ENCODE assay signal across 8 cellular contexts in genomic region chrX:54495814-54496516, GRCh38. TPM values are rescaled to one million over a fixed set of nuclear protein-coding genes. Genes with fewer than 3 reads are reported as not detected.
A peak's percentile ranks its signal among the peaks of the same experiment; 100 is the strongest.
DNase-seq lines count a peak whose midpoint lies in the region; TF ChIP-seq lines count a peak whose summit lies in the region.

TSS of gene FGD1 (minus strand) at chrX:54496234. CDS start at chrX:54495432, 802 bp downstream.

- H3K27me3 ChIP-seq in CD4-positive, alpha-beta memory T cell (ENCODE audit: insufficient read depth, low read length), result no peaks in the 10 kb centered on the region
- H3K27me3 ChIP-seq in rectal smooth muscle tissue (ENCODE audit: control insufficient read depth, insufficient read depth, low read length), result no peaks in the 10 kb centered on the region

- H3K27me3 Mint-ChIP-seq in CD4-positive, alpha-beta memory T cell, result peaks cover 11 to 18% of the 10 kb centered on the region in 2 donors

- intact Hi-C loops in CD4-positive, alpha-beta memory T cell (cut with micrococcal nuclease), result no loop called here

- H3K9me3 ChIP-seq in CD4-positive, alpha-beta memory T cell (ENCODE audit: control insufficient read depth in 1 of 2, low read length in 2 of 2), result no peaks in the 10 kb centered on the region

- H3K4me3 Mint-ChIP-seq in CD4-positive, alpha-beta memory T cell, result peak within 1 kb of the TSS; percentile 55 to 77 (median 74)

- peak within 1 kb of the TSS in 1 of 2 donors; percentile 5 for H3K4me3 ChIP-seq in CD4-positive, alpha-beta memory T cell (ENCODE audit: low read length in 2 of 2)
- H3K4me3 ChIP-seq in astrocyte of the cerebellum (ENCODE audit: low read depth, low read length) (peak within 1 kb of the TSS; percentile 57), rectal smooth muscle tissue (ENCODE audit: low read length) (peak within 1 kb of the TSS; percentile 61)

- no peak within 1 kb of the TSS for H3K27ac ChIP-seq in CD4-positive, alpha-beta memory T cell (ENCODE audit: low read depth, low read length)
- peak within 1 kb of the TSS; percentile 41 for H3K27ac ChIP-seq in rectal smooth muscle tissue (ENCODE audit: low read depth, low read length)

- no peaks in the 10 kb centered on the region for H3K4me1 ChIP-seq in CD4-positive, alpha-beta memory T cell (ENCODE audit: insufficient read depth, low read length)
- no peaks in the 10 kb centered on the region for H3K4me1 ChIP-seq in rectal smooth muscle tissue (ENCODE audit: control insufficient read depth, insufficient read depth, low read length)

- POLR2A ChIA-PET in CD4-positive, alpha-beta memory T cell (lab: Charles Lee; ENCODE audit: partially characterized antibody), result no interaction called here

- in situ Hi-C loops in SK-MEL-5 (cut with HindIII; ENCODE audit: low pct_unique_long_range_greater_than_20kb, low sequenced_read_pairs), result no loop called here
- in situ Hi-C loops in astrocyte of the cerebellum (cut with HindIII; ENCODE audit: low sequenced_read_pairs), result no loop called here

- no peaks in the 10 kb centered on the region for H3K36me3 ChIP-seq in CD4-positive, alpha-beta memory T cell (ENCODE audit: insufficient read depth, low read length)
- no peaks in the 10 kb centered on the region for H3K36me3 ChIP-seq in rectal smooth muscle tissue (ENCODE audit: control insufficient read depth, insufficient read depth, low read length)

- peak in 4 of 5 donors; percentile 2 to 12 (median 10) for DNase-seq in CD4-positive, alpha-beta memory T cell
- peak; percentile 83 for DNase-seq in HuH-7.5 (ENCODE audit: low spot score)
- peak; percentile 62 for DNase-seq in SK-MEL-5 (ENCODE audit: low read depth, low spot score)
- DNase-seq in astrocyte of the cerebellum (ENCODE audit: low read depth), result no peak
- peak; percentile 82 for DNase-seq in hepatic stellate cell (ENCODE audit: low spot score)
- no peak for DNase-seq in foreskin melanocyte
- DNase-seq in NK-92 (lab: John Stamatoyannopoulos, UW; ENCODE audit: unreplicated experiment), result no peak

- peak within 1 kb of the TSS in 1 of 7 donors; percentile 0 for H3K27ac Mint-ChIP-seq in CD4-positive, alpha-beta memory T cell

- CTCF ChIA-PET in CD4-positive, alpha-beta memory T cell (lab: Charles Lee; ENCODE audit: partially characterized antibody), result no interaction called here

- TF ChIP-seq CTCF in astrocyte of the cerebellum (IDR thresholded peaks at IDR 0.05; ENCODE audit: low read depth, low read length, missing control alignments), result no peak

- no peaks in the 10 kb centered on the region for H3K36me3 Mint-ChIP-seq in CD4-positive, alpha-beta memory T cell

- H3K4me1 Mint-ChIP-seq in CD4-positive, alpha-beta memory T cell, result peaks cover 0 to 6% (median 1%) of the 10 kb centered on the region in 4 donors

- no peak within 1 kb of the TSS for H3K9ac ChIP-seq in rectal smooth muscle tissue (ENCODE audit: low read length)

- H3K9me3 Mint-ChIP-seq in CD4-positive, alpha-beta memory T cell, result peaks cover 0 to 4% (median 0%) of the 10 kb centered on the region in 8 donors

RNA-seq across cellular contexts. Expression of gene FGD1, which starts in this region (rescaled TPM):
- under 1 TPM in 1 of 2 experiments, not detected in 1; 0.11 TPM for total RNA-seq in CD4-positive, alpha-beta memory T cell
- 1 to 10 TPM in 1 of 2 donors, under 1 TPM in 1; 0.80 to 1.2 TPM for polyA plus RNA-seq in CD4-positive, alpha-beta memory T cell
- 6.3 and 7.7 TPM in 2 replicates for total RNA-seq in SK-MEL-5 (2014; rRNA removed; shearing (Covaris generic))
- polyA plus RNA-seq in SK-MEL-5 (2015; cell fraction: cytosol; rRNA removed), result 32.7 and 35.4 TPM in 2 replicates
- polyA plus RNA-seq in SK-MEL-5 (2015; cell fraction: nucleus; rRNA removed), result 14.7 and 16.3 TPM in 2 replicates

Comparison
In these comparisons a context has a peak if more than half of its experiments do, and no peak if none do; other contexts are left out.
1. DNase-seq: peak in CD4-positive, alpha-beta memory T cell (4 of 5), HuH-7.5 (single experiment), SK-MEL-5 (single experiment) and hepatic stellate cell (single experiment); none in astrocyte of the cerebellum (single experiment), foreskin melanocyte (single experiment) and NK-92 (single experiment).